Comparison of ENCODE assay signal across 8 cellular contexts in genomic region chr3:14319654-14320182, GRCh38.
DNase-seq lines count a peak whose midpoint lies in the region; ATAC-seq lines count a peak whose summit lies in the region.

No MANE protein-coding gene starts in this region.

- H3K27ac Mint-ChIP-seq in activated CD4-positive, alpha-beta T cell treated with anti-CD3 and anti-CD28 coated beads, Interleukin-2, amount 10 ng/mL, durations not matched to agents 7 days and 5 days, result no peak overlapping the region

- DNase-seq in activated CD4-positive, alpha-beta T cell treated with anti-CD3 and anti-CD28 coated beads, Interleukin-2, amount 10 ng/mL, durations not matched to agents 7 days and 5 days, result peak; percentile 46
- DNase-seq in activated CD4-positive, alpha-beta T cell treated with anti-CD3 and anti-CD28 coated beads, Interleukin-2, amount 50 U/mL, for 1 hour, result no peak
- DNase-seq in HuH-7.5 (ENCODE audit: low spot score) (peak; percentile 73), SKM-1 treated with dmso at 0.1 percent for 144 hours (lab: John Stamatoyannopoulos, UW; ENCODE audit: unreplicated experiment) (peak; percentile 92), foreskin melanocyte (peak; percentile 82), pulmonary artery endothelial cell (ENCODE audit: low read depth, low spot score) (peak; percentile 35), posterior vena cava (ENCODE audit: low spot score) (no peak)

- H3K27me3 Mint-ChIP-seq in activated CD4-positive, alpha-beta T cell treated with anti-CD3 and anti-CD28 coated beads, Interleukin-2, amount 10 ng/mL, durations not matched to agents 7 days and 5 days, result peaks cover 2% of the 10 kb centered on the region

- peaks cover 7% of the 10 kb centered on the region for H3K4me1 Mint-ChIP-seq in activated CD4-positive, alpha-beta T cell treated with anti-CD3 and anti-CD28 coated beads, Interleukin-2, amount 10 ng/mL, durations not matched to agents 7 days and 5 days

- POLR2A ChIA-PET in activated CD4-positive, alpha-beta T cell treated with anti-CD3 and anti-CD28 coated beads, Interleukin-2, amount 10 ng/mL, durations not matched to agents 7 days and 5 days (lab: Charles Lee), result interaction anchor here (0.6 kb wide), 1 partner anchor 334 kb away, joined by 3 read pairs; no protein-coding TSS in a partner anchor

- peaks cover 7% of the 10 kb centered on the region for H3K9me3 Mint-ChIP-seq in activated CD4-positive, alpha-beta T cell treated with anti-CD3 and anti-CD28 coated beads, Interleukin-2, amount 10 ng/mL, durations not matched to agents 7 days and 5 days

- CTCF ChIA-PET in activated CD4-positive, alpha-beta T cell treated with anti-CD3 and anti-CD28 coated beads, Interleukin-2, amount 10 ng/mL, durations not matched to agents 7 days and 5 days (lab: Charles Lee), result interaction anchor here (1.1 to 1.3 kb wide), 2 partner anchors 12 to 32 kb away, joined by 3 read pairs; no protein-coding TSS in a partner anchor

- no peak overlapping the region for H3K4me3 Mint-ChIP-seq in activated CD4-positive, alpha-beta T cell treated with anti-CD3 and anti-CD28 coated beads, Interleukin-2, amount 10 ng/mL, durations not matched to agents 7 days and 5 days

- intact Hi-C loops in posterior vena cava (cut with DNase I), result no loop called here

- H3K36me3 Mint-ChIP-seq in activated CD4-positive, alpha-beta T cell treated with anti-CD3 and anti-CD28 coated beads, Interleukin-2, amount 10 ng/mL, durations not matched to agents 7 days and 5 days (ENCODE audit: low read depth), result no peaks in the 10 kb centered on the region

- peak; percentile 99 for ATAC-seq in GM21723 (IDR thresholded peaks at IDR 0.05; ENCODE audit: unreplicated experiment)

Comparison
In these comparisons a context has a peak if more than half of its experiments do, and no peak if none do; other contexts are left out.
1. DNase-seq: peak in activated CD4-positive, alpha-beta T cell treated with anti-CD3 and anti-CD28 coated beads, Interleukin-2, amount 10 ng/mL, durations not matched to agents 7 days and 5 days (single experiment), HuH-7.5 (single experiment), SKM-1 treated with dmso at 0.1 percent for 144 hours (single experiment), foreskin melanocyte (single experiment) and pulmonary artery endothelial cell (single experiment); none in activated CD4-positive, alpha-beta T cell treated with anti-CD3 and anti-CD28 coated beads, Interleukin-2, amount 50 U/mL, for 1 hour (single experiment) and posterior vena cava (single experiment).